8 cellular contexts compared by ENCODE assay signal in genomic region chr2:6264198-6264597, GRCh38.
"Had no signal": no experiment of that assay in that cellular context is flagged by ENCODE, and none has a peak within 500 bp of the region (broad histone marks: within the 10 kb centered on the region; RNA-seq: fewer than 3 reads in every experiment).

No MANE protein-coding gene starts in this region.

- H3K27ac ChIP-seq: GM23248, HL-60 had no signal

- H3K9me3 ChIP-seq: HAP-1 had no signal

- H3K4me3 Mint-ChIP-seq: HFFc6 had no signal

- DNase-seq: GM23248, H7, HFFc6, IMR-90, KG1 had no signal

- H3K36me3 ChIP-seq: HAP-1 had no signal

- H2AFZ ChIP-seq: GM23248 had no signal

- H3K9ac ChIP-seq: GM23248 had no signal

- H3K4me3 ChIP-seq: GM23248, HAP-1, K562 had no signal

- H3K4me1 ChIP-seq: HAP-1 had no signal

- H3K27ac Mint-ChIP-seq: HFFc6 had no signal
